ENCODE assay signal across 32 cellular contexts in the genomic region with DNA sequence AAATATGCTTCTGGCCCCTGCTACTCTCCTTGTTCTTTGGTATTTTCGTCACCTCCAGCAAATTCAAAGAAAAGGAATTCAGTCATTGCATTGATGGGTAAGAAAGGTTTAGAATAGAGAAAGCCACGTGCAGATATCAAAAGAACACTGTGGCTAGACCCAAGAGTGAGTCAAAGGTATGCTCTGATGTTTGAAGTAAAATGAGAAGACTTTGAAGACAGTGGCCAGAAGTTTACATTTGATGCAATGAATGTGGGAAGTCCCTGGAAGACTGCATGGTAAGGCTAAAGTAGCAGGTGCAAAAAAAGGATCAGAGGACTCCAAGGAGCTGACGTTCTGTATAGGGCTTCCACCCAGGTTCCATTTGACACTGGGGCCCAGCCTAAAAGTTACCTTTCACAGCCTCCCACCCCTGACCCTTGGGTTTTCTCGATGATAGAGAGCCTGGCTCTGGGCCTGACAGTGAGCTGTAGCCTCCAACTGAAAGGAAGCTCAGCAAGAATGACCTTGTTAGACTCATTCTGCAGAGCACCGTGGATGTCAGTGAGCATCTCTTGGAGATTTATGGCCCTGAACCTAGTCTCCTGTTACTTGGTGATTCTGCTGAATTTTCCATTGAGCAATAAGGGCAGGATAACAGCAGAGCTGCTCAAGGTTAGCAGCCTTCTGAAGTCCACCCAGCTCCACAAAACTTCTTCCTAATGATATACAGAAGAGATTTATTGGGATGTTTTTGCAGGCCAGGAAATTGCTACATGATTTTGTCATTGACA.
DNase-seq lines count a peak whose midpoint lies in the region; ATAC-seq, FAIRE-seq and TF ChIP-seq lines count a peak whose summit lies in the region.
"Had no signal": no experiment of that assay in that cellular context is flagged by ENCODE, and none has a peak within 500 bp of the region (broad histone marks: within the 10 kb centered on the region; RNA-seq: fewer than 3 reads in every experiment).

No MANE protein-coding gene starts in this region.

- H3K9me3 ChIP-seq in A549 (no peaks in the 10 kb centered on the region), GM23248 (ENCODE audit: low read depth) (no peaks in the 10 kb centered on the region), esophagus muscularis mucosa (no peaks in the 10 kb centered on the region)
- H3K9me3 ChIP-seq: colonic mucosa, MG63, neutrophil, SJSA1, stomach, upper lobe of right lung had no signal

- no peaks in the 10 kb centered on the region for H3K27me3 ChIP-seq in GM23248 (replicated peaks; ENCODE audit: insufficient read depth)
- no peaks in the 10 kb centered on the region for H3K27me3 ChIP-seq in esophagus muscularis mucosa
- no peaks in the 10 kb centered on the region for H3K27me3 ChIP-seq in foreskin keratinocyte
- H3K27me3 ChIP-seq: colonic mucosa, heart right ventricle, MG63, SJSA1, stomach, upper lobe of right lung had no signal

- H3K79me2 ChIP-seq in GM23248 (ENCODE audit: insufficient read depth), result no peaks in the 10 kb centered on the region

- H3K36me3 ChIP-seq in GM23248 (ENCODE audit: low read depth), result no peaks in the 10 kb centered on the region
- H3K36me3 ChIP-seq in esophagus muscularis mucosa, result no peaks in the 10 kb centered on the region
- H3K36me3 ChIP-seq: colonic mucosa, heart right ventricle, MG63, neutrophil, SJSA1, stomach, upper lobe of right lung had no signal

- no peak for TF ChIP-seq RAD21 in A549 (conservative IDR thresholded peaks at IDR 0.05 in 1 of 2, IDR thresholded peaks at IDR 0.05 in 1 of 2)

- peaks cover 60% of the 10 kb centered on the region for H3K4me1 ChIP-seq in A549
- H3K4me1 ChIP-seq in GM23248 (ENCODE audit: insufficient read depth), result peaks cover 46% of the 10 kb centered on the region
- peaks cover 25 to 41% (median 37%) of the 10 kb centered on the region in 4 donors for H3K4me1 ChIP-seq in esophagus muscularis mucosa
- H3K4me1 ChIP-seq in foreskin keratinocyte, result peaks cover 11% of the 10 kb centered on the region
- H3K4me1 ChIP-seq: colonic mucosa had no signal

- ATAC-seq in A549 (peak in 1 of 2 experiments; percentile 12; a peak in 1 of 6 replicates), foreskin keratinocyte (no peak)
- ATAC-seq: upper lobe of right lung had no signal

- H3K36me3 Mint-ChIP-seq in mesothelial cell of epicardium, result no peaks in the 10 kb centered on the region
- H3K36me3 Mint-ChIP-seq: activated naive CD8-positive, alpha-beta T cell treated with anti-CD3 and anti-CD28 coated beads for 36 hours; CD14-positive monocyte had no signal

- H3K4me1 Mint-ChIP-seq in mesothelial cell of epicardium, result peaks cover 46% of the 10 kb centered on the region
- H3K4me1 Mint-ChIP-seq: activated naive CD8-positive, alpha-beta T cell treated with anti-CD3 and anti-CD28 coated beads for 36 hours; CD14-positive monocyte had no signal

- H3K27me3 Mint-ChIP-seq in mesothelial cell of epicardium (ENCODE audit: low read depth), result no peaks in the 10 kb centered on the region

- H3K9me3 Mint-ChIP-seq in mesothelial cell of epicardium, result peaks cover 5% of the 10 kb centered on the region
- H3K9me3 Mint-ChIP-seq: activated naive CD8-positive, alpha-beta T cell treated with anti-CD3 and anti-CD28 coated beads for 36 hours; activated T-helper 2 cell treated with anti-CD3 and anti-CD28 coated beads, Interferon-gamma antibody, Interleukin-2, Interleukin-4, amounts not matched to agents 10 μg/mL and 5 μg/mL and 100 μg/mL, durations not matched to agents 14 hours and 24 hours and 36 hours; CD14-positive monocyte; T-helper 1 cell treated with Interleukin-12 subunit alpha and Interleukin-12 subunit beta and Interleukin-4 antibody, amounts not matched to agents 30 μg/mL and 1 μg/mL, for 36 hours had no signal

- DNase-seq in A549 (ENCODE audit: low read depth in 1 of 2, low spot score in 1 of 2), result peak in 1 of 2 experiments; percentile 33
- peak; percentile 47 for DNase-seq in GM23248
- peak; percentile 62 for DNase-seq in esophagus muscularis mucosa (ENCODE audit: extremely low spot score)
- no peak for DNase-seq in mesothelial cell of epicardium (ENCODE audit: low spot score in 2 of 2, unreplicated experiment in 2 of 2)
- DNase-seq in activated CD4-positive, alpha-beta T cell treated with anti-CD3 and anti-CD28 coated beads, Interleukin-2, amount 50 U/mL, for 1 hour, result no peak
- no peak for DNase-seq in foreskin keratinocyte
- no peak for DNase-seq in GOT3 (lab: John Stamatoyannopoulos, UW)
- no peak for DNase-seq in anterior cingulate cortex (lab: John Stamatoyannopoulos, UW)
- DNase-seq: ACHN; activated CD4-positive, alpha-beta T cell treated with anti-CD3 and anti-CD28 coated beads for 48 hours; activated naive CD8-positive, alpha-beta T cell treated with anti-CD3 and anti-CD28 coated beads for 36 hours; colonic mucosa; EL; heart right ventricle; MG63; NCI-H1436; NCI-H2107; NCI-H524; NK-92 treated with Interleukin-12 subunit alpha and Interleukin-12 subunit beta, amount 100 ng/mL, for 24 hours; retina; stimulated activated CD4-positive, alpha-beta T cell treated with anti-CD3 and anti-CD28 coated beads, Interleukin-12 subunit alpha, Interleukin-12 subunit beta, amount 100 ng/mL, for 4 hours; stomach; upper lobe of right lung had no signal

- no peak for TF ChIP-seq POLR2A in A549 (IDR thresholded peaks at IDR 0.05; ENCODE audit: low read length)
- TF ChIP-seq POLR2A in esophagus muscularis mucosa (IDR thresholded peaks at IDR 0.05; ENCODE audit: low read depth), result no peak

- no peak overlapping the region for H3K9ac ChIP-seq in GM23248

- H3K4me2 ChIP-seq in A549 (peak overlapping the region; percentile 82), GM23248 (ENCODE audit: unreplicated experiment) (peak overlapping the region; percentile 13)

- WGBS in A549 (ENCODE audit: missing lambda C conversion rate), result 49% methylated on average over 5 of the region's 5 CpGs
- 52 to 61% methylated on average over 5 of the region's 5 CpGs for WGBS in GM23248 (ENCODE audit: low coverage in 1 of 2, low lambda C conversion rate in 2 of 2, missing lambda C conversion rate in 2 of 2), 2 experiments
- 56% methylated on average over 5 of the region's 5 CpGs for WGBS in esophagus muscularis mucosa

- TF ChIP-seq EP300 in A549 (IDR thresholded peaks at IDR 0.05), result no peak
- no peak for TF ChIP-seq EP300 in esophagus muscularis mucosa (IDR thresholded peaks at IDR 0.05)

- in situ Hi-C loops in GM23248 (cut with MboI), result no loop called here

- H3K9me2 ChIP-seq in GM23248 (ENCODE audit: insufficient read depth), result no peaks in the 10 kb centered on the region

- intact Hi-C loops in esophagus muscularis mucosa (cut with DNase I), result loop anchor here (10.0 kb wide), 1 partner anchor 535 kb away; no protein-coding TSS in a partner anchor

- no peaks in the 10 kb centered on the region for H4K20me1 ChIP-seq in GM23248 (ENCODE audit: insufficient read depth)

- peaks cover 28% of the 10 kb centered on the region for H3F3A ChIP-seq in GM23248 (ENCODE audit: insufficient read depth)

- no peak for FAIRE-seq in A549 (lab: Jason Lieb, UNC)
- FAIRE-seq: D721Med, H1, RCC 7860 had no signal

- CTCF ChIA-PET in A549 (lab: Yijun Ruan, JAX), result interaction anchor here (0.5 kb wide), 1 partner anchor 1098 kb away, joined by 3 read pairs; a partner anchor contains a TSS

- POLR2A ChIA-PET in A549 (lab: Yijun Ruan, JAX), result no interaction called here

- H3K4me3 Mint-ChIP-seq in mesothelial cell of epicardium, result no peak overlapping the region
- H3K4me3 Mint-ChIP-seq: activated naive CD8-positive, alpha-beta T cell treated with anti-CD3 and anti-CD28 coated beads for 36 hours; CD14-positive monocyte; T-helper 1 cell treated with Interleukin-12 subunit alpha and Interleukin-12 subunit beta and Interleukin-4 antibody, amounts not matched to agents 30 μg/mL and 1 μg/mL, for 36 hours had no signal

- H3K27ac ChIP-seq in A549 (peak overlapping the region; percentile 86 to 91), GM23248 (no peak overlapping the region), esophagus muscularis mucosa (replicated peaks in 1 of 4) (peak overlapping the region in 1 of 4 donors; percentile 6), foreskin keratinocyte (no peak overlapping the region)
- H3K27ac ChIP-seq: colonic mucosa, HL-60, neutrophil, SJSA1, upper lobe of right lung had no signal

- H3K27ac Mint-ChIP-seq in mesothelial cell of epicardium, result peak overlapping the region; percentile 72
- H3K27ac Mint-ChIP-seq: activated naive CD8-positive, alpha-beta T cell treated with anti-CD3 and anti-CD28 coated beads for 36 hours; activated T-helper 2 cell treated with anti-CD3 and anti-CD28 coated beads, Interferon-gamma antibody, Interleukin-2, Interleukin-4, amounts not matched to agents 10 μg/mL and 5 μg/mL and 100 μg/mL, durations not matched to agents 14 hours and 24 hours and 36 hours; CD14-positive monocyte; T-helper 1 cell treated with Interleukin-12 subunit alpha and Interleukin-12 subunit beta and Interleukin-4 antibody, amounts not matched to agents 30 μg/mL and 1 μg/mL, for 36 hours had no signal

- no peak for TF ChIP-seq CTCF in A549 (IDR thresholded peaks at IDR 0.05)
- TF ChIP-seq CTCF in esophagus muscularis mucosa (IDR thresholded peaks at IDR 0.05), result no peak
- no peak for TF ChIP-seq CTCF in mesothelial cell of epicardium (IDR thresholded peaks at IDR 0.05; ENCODE audit: unreplicated experiment)
- no peak for TF ChIP-seq CTCF in foreskin keratinocyte (conservative IDR thresholded peaks at IDR 0.05)

- H3K4me3 ChIP-seq in A549, result no peak overlapping the region
- no peak overlapping the region for H3K4me3 ChIP-seq in GM23248
- no peak overlapping the region for H3K4me3 ChIP-seq in esophagus muscularis mucosa
- H3K4me3 ChIP-seq: colonic mucosa, heart right ventricle, MG63, SJSA1, stomach, upper lobe of right lung had no signal

- no peak overlapping the region for H2AFZ ChIP-seq in GM23248

TF ChIP-seq in A549, 52 proteins besides CTCF, POLR2A, EP300 and RAD21:
- TF ChIP-seq KDM1A (IDR thresholded peaks at IDR 0.05; ENCODE audit: low read depth), result no peak
- TF ChIP-seq CEBPB (IDR thresholded peaks at IDR 0.05), result peak in 1 of 2 experiments; percentile 20; a peak in 1 of 4 replicates

Comparison
In these comparisons a context has a peak if more than half of its experiments do, and no peak if none do; other contexts are left out.
1. DNase-seq: peak in GM23248 (single experiment) and esophagus muscularis mucosa (single experiment); none in mesothelial cell of epicardium (0 of 2), activated CD4-positive, alpha-beta T cell treated with anti-CD3 and anti-CD28 coated beads, Interleukin-2, amount 50 U/mL, for 1 hour (single experiment), foreskin keratinocyte (0 of 2), GOT3 (single experiment) and anterior cingulate cortex (0 of 58).
2. H3K27ac ChIP-seq: peak in A549 (2 of 2); none in GM23248 (single experiment) and foreskin keratinocyte (single experiment).